In genomic region chrX:65859299-65859698, GRCh38 we compare ENCODE assay signal across 17 cellular contexts.
DNase-seq lines count a peak whose midpoint lies in the region; ATAC-seq and TF ChIP-seq lines count a peak whose summit lies in the region.
"Had no signal": no experiment of that assay in that cellular context is flagged by ENCODE, and none has a peak within 500 bp of the region (broad histone marks: within the 10 kb centered on the region; RNA-seq: fewer than 3 reads in every experiment).

No MANE protein-coding gene starts in this region.

- no peak for TF ChIP-seq CTCF in activated CD8-positive, alpha-beta T cell treated with anti-CD3 and anti-CD28 coated beads for 36 hours (IDR thresholded peaks at IDR 0.05)

- DNase-seq in activated CD8-positive, alpha-beta T cell treated with anti-CD3 and anti-CD28 coated beads, Interleukin-2, amount 10 ng/mL, durations not matched to agents 7 days and 5 days = no peak
- DNase-seq in activated CD8-positive, alpha-beta T cell treated with anti-CD3 and anti-CD28 coated beads for 36 hours = no peak
- no peak for DNase-seq in activated naive CD8-positive, alpha-beta T cell treated with anti-CD3 and anti-CD28 coated beads for 36 hours
- no peak for DNase-seq in activated CD4-positive, alpha-beta memory T cell treated with anti-CD3 and anti-CD28 coated beads for 36 hours
- DNase-seq in effector CD8-positive, alpha-beta T cell (lab: John Stamatoyannopoulos, UW) = no peak
- DNase-seq: Calu3; CD8-positive, alpha-beta T cell; DMS79 treated with DMSO at 0.1 percent for 48 hours; GF-D8; GOT3; H7; HFFc6; IMR-90 had no signal

- peaks cover 43% of the 10 kb centered on the region for H3K4me1 Mint-ChIP-seq in activated CD8-positive, alpha-beta T cell treated with anti-CD3 and anti-CD28 coated beads, Interleukin-2, amount 10 ng/mL, durations not matched to agents 7 days and 5 days (ENCODE audit: low read depth)
- H3K4me1 Mint-ChIP-seq in activated CD8-positive, alpha-beta T cell treated with anti-CD3 and anti-CD28 coated beads for 36 hours (ENCODE audit: low read depth) = peaks cover 27% of the 10 kb centered on the region
- peaks cover 45% of the 10 kb centered on the region for H3K4me1 Mint-ChIP-seq in activated naive CD8-positive, alpha-beta T cell (ENCODE audit: low read depth)
- peaks cover 18% of the 10 kb centered on the region for H3K4me1 Mint-ChIP-seq in activated naive CD8-positive, alpha-beta T cell treated with anti-CD3 and anti-CD28 coated beads for 36 hours
- H3K4me1 Mint-ChIP-seq in activated CD4-positive, alpha-beta memory T cell treated with anti-CD3 and anti-CD28 coated beads for 36 hours (ENCODE audit: low read depth) = peaks cover 43% of the 10 kb centered on the region

- no peaks in the 10 kb centered on the region for H3K9me3 Mint-ChIP-seq in activated CD8-positive, alpha-beta T cell treated with anti-CD3 and anti-CD28 coated beads, Interleukin-2, amount 10 ng/mL, durations not matched to agents 7 days and 5 days (ENCODE audit: insufficient read depth)
- H3K9me3 Mint-ChIP-seq in activated CD8-positive, alpha-beta T cell treated with anti-CD3 and anti-CD28 coated beads for 36 hours = peaks cover 5% of the 10 kb centered on the region
- H3K9me3 Mint-ChIP-seq in activated naive CD8-positive, alpha-beta T cell (ENCODE audit: low read depth) = peaks cover 2% of the 10 kb centered on the region
- peaks cover 5% of the 10 kb centered on the region for H3K9me3 Mint-ChIP-seq in activated naive CD8-positive, alpha-beta T cell treated with anti-CD3 and anti-CD28 coated beads for 36 hours
- peaks cover 9% of the 10 kb centered on the region for H3K9me3 Mint-ChIP-seq in activated CD4-positive, alpha-beta memory T cell treated with anti-CD3 and anti-CD28 coated beads for 36 hours
- H3K9me3 Mint-ChIP-seq: HFFc6 had no signal

- intact Hi-C loops in activated CD8-positive, alpha-beta T cell treated with anti-CD3 and anti-CD28 coated beads for 36 hours (cut with micrococcal nuclease) = no loop called here
- intact Hi-C loops in activated CD4-positive, alpha-beta memory T cell treated with anti-CD3 and anti-CD28 coated beads for 36 hours (cut with micrococcal nuclease) = loop anchor here (5.0 kb wide), 1 partner anchor 37 kb away; no protein-coding TSS in a partner anchor

- CTCF ChIA-PET in activated CD8-positive, alpha-beta T cell treated with anti-CD3 and anti-CD28 coated beads, Interleukin-2, amount 10 ng/mL, durations not matched to agents 7 days and 5 days (lab: Charles Lee) = no interaction called here
- CTCF ChIA-PET in activated CD8-positive, alpha-beta T cell treated with anti-CD3 and anti-CD28 coated beads for 36 hours (lab: Charles Lee) = no interaction called here
- CTCF ChIA-PET in activated CD4-positive, alpha-beta memory T cell treated with anti-CD3 and anti-CD28 coated beads for 36 hours (lab: Charles Lee) = no interaction called here

- peaks cover 5% of the 10 kb centered on the region for H3K36me3 Mint-ChIP-seq in activated CD8-positive, alpha-beta T cell treated with anti-CD3 and anti-CD28 coated beads, Interleukin-2, amount 10 ng/mL, durations not matched to agents 7 days and 5 days (ENCODE audit: low read depth)
- H3K36me3 Mint-ChIP-seq in activated CD8-positive, alpha-beta T cell treated with anti-CD3 and anti-CD28 coated beads for 36 hours (ENCODE audit: low read depth) = peaks cover under 1% of the 10 kb centered on the region
- H3K36me3 Mint-ChIP-seq in activated naive CD8-positive, alpha-beta T cell = no peaks in the 10 kb centered on the region
- peaks cover 3% of the 10 kb centered on the region for H3K36me3 Mint-ChIP-seq in activated naive CD8-positive, alpha-beta T cell treated with anti-CD3 and anti-CD28 coated beads for 36 hours
- H3K36me3 Mint-ChIP-seq in activated CD4-positive, alpha-beta memory T cell treated with anti-CD3 and anti-CD28 coated beads for 36 hours = no peaks in the 10 kb centered on the region
- H3K36me3 Mint-ChIP-seq: CD14-positive monocyte; CD8-positive, alpha-beta T cell had no signal

- H3K4me3 Mint-ChIP-seq in activated CD8-positive, alpha-beta T cell treated with anti-CD3 and anti-CD28 coated beads, Interleukin-2, amount 10 ng/mL, durations not matched to agents 7 days and 5 days = no peak overlapping the region
- no peak overlapping the region for H3K4me3 Mint-ChIP-seq in activated CD8-positive, alpha-beta T cell treated with anti-CD3 and anti-CD28 coated beads for 36 hours
- H3K4me3 Mint-ChIP-seq in activated naive CD8-positive, alpha-beta T cell = no peak overlapping the region
- H3K4me3 Mint-ChIP-seq in activated naive CD8-positive, alpha-beta T cell treated with anti-CD3 and anti-CD28 coated beads for 36 hours = no peak overlapping the region
- H3K4me3 Mint-ChIP-seq in activated CD4-positive, alpha-beta memory T cell treated with anti-CD3 and anti-CD28 coated beads for 36 hours = no peak overlapping the region
- H3K4me3 Mint-ChIP-seq: CD14-positive monocyte; CD8-positive, alpha-beta T cell; HFFc6 had no signal

- no peak for ATAC-seq in activated CD8-positive, alpha-beta T cell treated with anti-CD3 and anti-CD28 coated beads, Interleukin-2, amount 10 ng/mL, durations not matched to agents 7 days and 5 days
- no peak for ATAC-seq in activated CD8-positive, alpha-beta T cell treated with anti-CD3 and anti-CD28 coated beads for 36 hours
- no peak for ATAC-seq in GM21717 (IDR thresholded peaks at IDR 0.05; ENCODE audit: unreplicated experiment)
- ATAC-seq: CD8-positive, alpha-beta T cell; HCT116 had no signal

- POLR2A ChIA-PET in activated CD8-positive, alpha-beta T cell treated with anti-CD3 and anti-CD28 coated beads, Interleukin-2, amount 10 ng/mL, durations not matched to agents 7 days and 5 days (lab: Charles Lee) = no interaction called here
- POLR2A ChIA-PET in activated CD8-positive, alpha-beta T cell treated with anti-CD3 and anti-CD28 coated beads for 36 hours (lab: Charles Lee) = no interaction called here
- POLR2A ChIA-PET in activated CD4-positive, alpha-beta memory T cell treated with anti-CD3 and anti-CD28 coated beads for 36 hours (lab: Charles Lee) = no interaction called here

- no peaks in the 10 kb centered on the region for H3K27me3 Mint-ChIP-seq in activated CD8-positive, alpha-beta T cell treated with anti-CD3 and anti-CD28 coated beads, Interleukin-2, amount 10 ng/mL, durations not matched to agents 7 days and 5 days (ENCODE audit: low read depth)
- H3K27me3 Mint-ChIP-seq in activated CD8-positive, alpha-beta T cell treated with anti-CD3 and anti-CD28 coated beads for 36 hours = no peaks in the 10 kb centered on the region
- no peaks in the 10 kb centered on the region for H3K27me3 Mint-ChIP-seq in activated naive CD8-positive, alpha-beta T cell
- no peaks in the 10 kb centered on the region for H3K27me3 Mint-ChIP-seq in activated naive CD8-positive, alpha-beta T cell treated with anti-CD3 and anti-CD28 coated beads for 36 hours
- H3K27me3 Mint-ChIP-seq in activated CD4-positive, alpha-beta memory T cell treated with anti-CD3 and anti-CD28 coated beads for 36 hours = no peaks in the 10 kb centered on the region

- H3K27ac Mint-ChIP-seq in activated CD8-positive, alpha-beta T cell treated with anti-CD3 and anti-CD28 coated beads, Interleukin-2, amount 10 ng/mL, durations not matched to agents 7 days and 5 days = peak overlapping the region; percentile 8
- H3K27ac Mint-ChIP-seq in activated CD8-positive, alpha-beta T cell treated with anti-CD3 and anti-CD28 coated beads for 36 hours = no peak overlapping the region
- H3K27ac Mint-ChIP-seq in activated naive CD8-positive, alpha-beta T cell = peak overlapping the region; percentile 61
- H3K27ac Mint-ChIP-seq in activated naive CD8-positive, alpha-beta T cell treated with anti-CD3 and anti-CD28 coated beads for 36 hours = no peak overlapping the region
- H3K27ac Mint-ChIP-seq in activated CD4-positive, alpha-beta memory T cell treated with anti-CD3 and anti-CD28 coated beads for 36 hours = peak overlapping the region; percentile 23
- H3K27ac Mint-ChIP-seq: CD8-positive, alpha-beta T cell; HFFc6 had no signal

Comparison
In these comparisons a context has a peak if more than half of its experiments do, and no peak if none do; other contexts are left out.
1. H3K27ac Mint-ChIP-seq: peak in activated CD8-positive, alpha-beta T cell treated with anti-CD3 and anti-CD28 coated beads, Interleukin-2, amount 10 ng/mL, durations not matched to agents 7 days and 5 days (single experiment), activated naive CD8-positive, alpha-beta T cell (single experiment) and activated CD4-positive, alpha-beta memory T cell treated with anti-CD3 and anti-CD28 coated beads for 36 hours (single experiment); none in activated CD8-positive, alpha-beta T cell treated with anti-CD3 and anti-CD28 coated beads for 36 hours (single experiment) and activated naive CD8-positive, alpha-beta T cell treated with anti-CD3 and anti-CD28 coated beads for 36 hours (single experiment).